In the genomic region with DNA sequence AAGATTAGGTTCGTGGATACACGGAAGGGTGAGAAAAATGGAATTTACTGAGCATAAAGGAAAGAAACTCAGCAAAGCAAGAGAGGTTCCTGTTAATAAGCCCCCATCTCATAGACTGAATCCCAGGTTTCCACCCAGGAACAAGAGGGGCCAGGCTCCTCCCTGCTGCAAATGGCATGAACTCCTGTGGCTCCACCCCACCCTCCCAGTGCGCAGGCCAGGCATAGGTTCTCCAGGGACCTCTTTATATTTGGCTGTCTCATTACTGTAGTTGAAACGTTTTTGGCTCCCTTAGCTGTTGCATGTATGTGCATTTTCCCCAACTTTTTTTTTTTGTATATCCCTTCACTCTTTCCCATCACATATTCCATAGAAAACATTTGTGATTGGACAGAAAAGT, we compare ENCODE assay signal across 35 cellular contexts.
"Had no signal": no experiment of that assay in that cellular context is flagged by ENCODE, and none has a peak within 500 bp of the region (broad histone marks: within the 10 kb centered on the region; RNA-seq: fewer than 3 reads in every experiment).

No MANE protein-coding gene starts in this region.

- H3K9ac ChIP-seq: KMS-11 had no signal

- H3K4me2 ChIP-seq: KMS-11 had no signal

- H3K9me3 ChIP-seq: MG63 had no signal

- DNase-seq: Karpas-422, Kasumi-1, KBM-7, KG1, MG63, MM.1S, MV-4-11, NCI-H1048, NCI-H1092, NCI-H1092 treated with DMSO at 0.1 percent for 48 hours, NCI-H1105, NCI-H1105 treated with DMSO at 0.1 percent for 48 hours, NCI-H1417, NCI-H1417 treated with DMSO at 0.1 percent for 48 hours, NCI-H1436, NCI-H146, NCI-H1694, NCI-H1694 treated with DMSO at 0.1 percent for 48 hours, NCI-H187, NCI-H187 treated with DMSO at 0.1 percent for 48 hours, NCI-H1930, NCI-H2029, NCI-H2029 treated with DMSO at 0.1 percent for 48 hours, NCI-H2081, NCI-H2081 treated with DMSO at 0.1 percent for 48 hours, NCI-H2107, NCI-H2171, NCI-H2171 treated with DMSO at 0.1 percent for 48 hours, NCI-H2227 treated with DMSO at 0.1 percent for 48 hours, NCI-H226, NCI-H345, NCI-H446, NCI-H446 treated with DMSO at 0.1 percent for 48 hours, NCI-H510A had no signal

- H3K27ac ChIP-seq: KMS-11 had no signal

- H3K36me3 ChIP-seq: MG63 had no signal

- H3K27me3 ChIP-seq: MG63 had no signal

- H3K4me3 ChIP-seq: MG63 had no signal
